19 cellular contexts compared by ENCODE assay signal in genomic region chr6:110524305-110524704, GRCh38. TPM values are rescaled to one million over a fixed set of nuclear protein-coding genes. Genes with fewer than 3 reads are reported as not detected.
DNase-seq lines count a peak whose midpoint lies in the region; TF ChIP-seq lines count a peak whose summit lies in the region.
"Had no signal": no experiment of that assay in that cellular context is flagged by ENCODE, and none has a peak within 500 bp of the region (broad histone marks: within the 10 kb centered on the region; RNA-seq: fewer than 3 reads in every experiment).

No MANE protein-coding gene starts in this region.

- no peaks in the 10 kb centered on the region for H3F3A ChIP-seq in neural cell (ENCODE audit: insufficient read depth, low read length, poor library complexity, severe bottlenecking)

- H3K4me3 ChIP-seq in neural cell (ENCODE audit: low read length): no peak overlapping the region
- H3K4me3 ChIP-seq: BLaER1 treated with 17β-estradiol and CSF1 and Interleukin-3, amounts not matched to agents 10 nM and 100 nM; PC-9; SJCRH30 had no signal

- H3K9me3 ChIP-seq in neural cell (ENCODE audit: low read length): no peaks in the 10 kb centered on the region
- H3K9me3 ChIP-seq: SJCRH30 had no signal

- no peak overlapping the region for H3K9ac ChIP-seq in neural cell (ENCODE audit: low read length)
- H3K9ac ChIP-seq: BLaER1 treated with 17β-estradiol and CSF1 and Interleukin-3, amounts not matched to agents 10 nM and 100 nM had no signal

- no peaks in the 10 kb centered on the region for H4K20me1 ChIP-seq in neural cell (ENCODE audit: insufficient read depth)
- H4K20me1 ChIP-seq: BLaER1 treated with 17β-estradiol and CSF1 and Interleukin-3, amounts not matched to agents 10 nM and 100 nM had no signal

- TF ChIP-seq EP300 in neural cell (conservative IDR thresholded peaks at IDR 0.05; ENCODE audit: poor library complexity, severe bottlenecking): no peak

- no peaks in the 10 kb centered on the region for H3K9me2 ChIP-seq in neural cell (ENCODE audit: insufficient read depth, low read length)

- no peak overlapping the region for H2AFZ ChIP-seq in neural cell (ENCODE audit: low read depth, low read length)
- H2AFZ ChIP-seq: PC-9 had no signal

- H3K4me2 ChIP-seq in neural cell (ENCODE audit: low read length): no peak overlapping the region
- H3K4me2 ChIP-seq: BLaER1 treated with 17β-estradiol and CSF1 and Interleukin-3, amounts not matched to agents 10 nM and 100 nM; PC-9 had no signal

- no peaks in the 10 kb centered on the region for H3K79me2 ChIP-seq in neural cell (replicated peaks; ENCODE audit: insufficient read depth, low read length)

- no peak overlapping the region for H3K27ac ChIP-seq in neural cell (ENCODE audit: low read length)
- H3K27ac ChIP-seq: 22Rv1; BLaER1 treated with 17β-estradiol and CSF1 and Interleukin-3, amounts not matched to agents 10 nM and 100 nM; PC-9; SJCRH30 had no signal

- no peak for TF ChIP-seq CTCF in neural cell (IDR thresholded peaks at IDR 0.05; ENCODE audit: poor library complexity, severe bottlenecking)

- H3K36me3 ChIP-seq in neural cell (ENCODE audit: insufficient read depth, low read length): no peaks in the 10 kb centered on the region
- H3K36me3 ChIP-seq: BLaER1 treated with 17β-estradiol and CSF1 and Interleukin-3, amounts not matched to agents 10 nM and 100 nM; SJCRH30 had no signal

- H3K27me3 ChIP-seq in neural cell (ENCODE audit: insufficient read depth, low read depth, low read length): no peaks in the 10 kb centered on the region
- H3K27me3 ChIP-seq: BLaER1 treated with 17β-estradiol and CSF1 and Interleukin-3, amounts not matched to agents 10 nM and 100 nM; SJCRH30 had no signal

- DNase-seq in DMS79 treated with DMSO at 0.1 percent for 48 hours (lab: John Stamatoyannopoulos, UW) (peak; percentile 38), DMS79 (lab: John Stamatoyannopoulos, UW) (no peak), NCI-H146 (lab: John Stamatoyannopoulos, UW) (peak; percentile 75), NCI-H774 (lab: John Stamatoyannopoulos, UW) (peak; percentile 85), 8988T (no peak), OCI-M2 (lab: John Stamatoyannopoulos, UW; ENCODE audit: unreplicated experiment) (no peak)
- no peak for DNase-seq in activated CD4-positive, CD25-positive, alpha-beta regulatory T cell (lab: John Stamatoyannopoulos, UW)
- DNase-seq: CD8-positive, alpha-beta memory T cell; DND-41; KG1; NCI-H1048; NCI-H1694 treated with DMSO at 0.1 percent for 48 hours; NCI-H524 treated with DMSO at 0.1 percent for 48 hours; PC-9; SJCRH30; T-helper 17 cell had no signal

- TF ChIP-seq RAD21 in neural cell (conservative IDR thresholded peaks at IDR 0.05): no peak

TF ChIP-seq in neural cell, 6 proteins besides CTCF, POLR2A, EP300 and RAD21:
- TF ChIP-seq POLR2AphosphoS5 (IDR thresholded peaks at IDR 0.05) (peak; percentile 72), SMC3 (conservative IDR thresholded peaks at IDR 0.05; ENCODE audit: poor library complexity) (no peak)

RNA-seq across cellular contexts. Expression of gene SLC22A16, which starts 47.9 kb away (rescaled TPM):
- polyA plus RNA-seq in neural cell: not detected in 2 replicates
- not detected in 2 replicates for polyA minus RNA-seq in neural cell
- polyA plus RNA-seq: CD8-positive, alpha-beta memory T cell had no signal

Comparison
In these comparisons a context has a peak if more than half of its experiments do, and no peak if none do; other contexts are left out.
1. DNase-seq: peak in DMS79 treated with DMSO at 0.1 percent for 48 hours (single experiment), NCI-H146 (single experiment) and NCI-H774 (single experiment); none in DMS79 (single experiment), 8988T (single experiment), OCI-M2 (single experiment) and activated CD4-positive, CD25-positive, alpha-beta regulatory T cell (0 of 4).